Comparison of ENCODE assay signal across 1 cellular context in the genomic region with DNA sequence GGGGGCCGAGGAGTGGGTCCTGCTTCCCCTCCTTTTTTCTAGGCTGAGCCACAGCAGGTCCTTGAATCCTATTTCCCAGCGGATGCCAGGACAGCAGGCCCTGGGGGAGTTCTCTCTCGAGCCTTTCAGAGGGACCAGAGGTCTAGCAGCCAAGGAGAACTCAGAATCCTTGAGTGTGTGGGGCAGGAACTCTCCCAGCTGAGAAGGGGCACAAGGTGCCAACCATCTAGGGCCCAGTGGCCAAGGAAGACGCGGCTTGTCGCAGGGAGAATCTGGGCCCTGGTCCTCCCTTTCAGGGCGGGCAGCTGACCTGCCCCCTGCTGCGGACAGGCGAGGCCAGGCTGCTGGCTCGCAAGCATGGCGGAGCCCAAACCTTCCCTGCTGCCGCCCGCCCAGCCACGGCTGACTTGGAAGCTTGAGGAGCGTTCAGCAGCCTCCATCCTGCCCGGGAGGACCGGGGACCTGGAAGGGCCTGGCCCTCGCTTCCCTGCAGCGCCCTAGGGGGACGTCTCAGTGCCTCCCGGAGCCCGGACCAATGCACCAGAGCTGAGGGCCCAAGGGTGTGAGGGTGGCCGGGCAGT.
TF ChIP-seq lines count a peak whose summit lies in the region.

No MANE protein-coding gene starts in this region.

TF ChIP-seq in IMR-90, 13 proteins besides CTCF, POLR2A, EP300 and RAD21:
- TF ChIP-seq MAZ (IDR thresholded peaks at IDR 0.05; ENCODE audit: borderline replicate concordance, low read depth, low read length) (no peak), NFE2L2 (IDR thresholded peaks at IDR 0.05; ENCODE audit: low read depth, low read length) (no peak), MXI1 (IDR thresholded peaks at IDR 0.05; ENCODE audit: borderline replicate concordance, low read depth, low read length) (no peak), MAFK (IDR thresholded peaks at IDR 0.05; ENCODE audit: low read depth, low read length) (no peak), CHD1 (IDR thresholded peaks at IDR 0.05; ENCODE audit: low read depth, low read length) (0 out of 2 replicates have a peak, but pooled peaks have one; percentile 15), BHLHE40 (IDR thresholded peaks at IDR 0.05; ENCODE audit: low read depth, low read length) (no peak), CEBPB (IDR thresholded peaks at IDR 0.05; ENCODE audit: low read depth, low read length) (no peak)
- TF ChIP-seq, protein P1, sequence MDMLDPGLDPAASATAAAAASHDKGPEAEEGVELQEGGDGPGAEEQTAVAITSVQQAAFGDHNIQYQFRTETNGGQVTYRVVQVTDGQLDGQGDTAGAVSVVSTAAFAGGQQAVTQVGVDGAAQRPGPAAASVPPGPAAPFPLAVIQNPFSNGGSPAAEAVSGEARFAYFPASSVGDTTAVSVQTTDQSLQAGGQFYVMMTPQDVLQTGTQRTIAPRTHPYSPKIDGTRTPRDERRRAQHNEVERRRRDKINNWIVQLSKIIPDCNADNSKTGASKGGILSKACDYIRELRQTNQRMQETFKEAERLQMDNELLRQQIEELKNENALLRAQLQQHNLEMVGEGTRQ (IDR thresholded peaks at IDR 0.05; ENCODE audit: low read depth, low read length) = no peak
- TF ChIP-seq, protein P2, sequence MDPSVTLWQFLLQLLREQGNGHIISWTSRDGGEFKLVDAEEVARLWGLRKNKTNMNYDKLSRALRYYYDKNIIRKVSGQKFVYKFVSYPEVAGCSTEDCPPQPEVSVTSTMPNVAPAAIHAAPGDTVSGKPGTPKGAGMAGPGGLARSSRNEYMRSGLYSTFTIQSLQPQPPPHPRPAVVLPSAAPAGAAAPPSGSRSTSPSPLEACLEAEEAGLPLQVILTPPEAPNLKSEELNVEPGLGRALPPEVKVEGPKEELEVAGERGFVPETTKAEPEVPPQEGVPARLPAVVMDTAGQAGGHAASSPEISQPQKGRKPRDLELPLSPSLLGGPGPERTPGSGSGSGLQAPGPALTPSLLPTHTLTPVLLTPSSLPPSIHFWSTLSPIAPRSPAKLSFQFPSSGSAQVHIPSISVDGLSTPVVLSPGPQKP (IDR thresholded peaks at IDR 0.05; ENCODE audit: borderline replicate concordance, low read depth, low read length) = no peak
